Comparison of ENCODE assay signal across 16 cellular contexts in genomic region chr7:8128457-8129322, GRCh38.
DNase-seq lines count a peak whose midpoint lies in the region; ATAC-seq and TF ChIP-seq lines count a peak whose summit lies in the region.
"Had no signal": no experiment of that assay in that cellular context is flagged by ENCODE, and none has a peak within 500 bp of the region (broad histone marks: within the 10 kb centered on the region; RNA-seq: fewer than 3 reads in every experiment).

No MANE protein-coding gene starts in this region.

- H4K20me1 ChIP-seq in MM.1S (ENCODE audit: insufficient read depth, low read length), result no peaks in the 10 kb centered on the region

- H3K9me2 ChIP-seq in MM.1S (replicated peaks; ENCODE audit: insufficient read depth, low read length), result no peaks in the 10 kb centered on the region

- peaks cover 94% of the 10 kb centered on the region for H3K4me1 Mint-ChIP-seq in activated T-cell treated with anti-CD3 and anti-CD28 coated beads, Interleukin-2, amount 50 U/mL, for 24 hours (ENCODE audit: low read depth)
- peaks cover 80% of the 10 kb centered on the region for H3K4me1 Mint-ChIP-seq in activated naive CD8-positive, alpha-beta T cell treated with anti-CD3 and anti-CD28 coated beads for 36 hours
- peaks cover 90% of the 10 kb centered on the region for H3K4me1 Mint-ChIP-seq in stimulated activated effector memory CD8-positive, alpha-beta T cell treated with anti-CD3 and anti-CD28 coated beads, Interleukin-12 subunit alpha, Interleukin-12 subunit beta, amount 100 ng/mL, for 72 hours

- no peak for TF ChIP-seq CTCF in MM.1S (IDR thresholded peaks at IDR 0.05; ENCODE audit: low read length)

- no peak for DNase-seq in activated T-cell treated with anti-CD3 and anti-CD28 coated beads, Interleukin-2, amount 50 U/mL, for 24 hours
- no peak for DNase-seq in activated T-cell treated with anti-CD3 and anti-CD28 coated beads, Interleukin-2, amount 50 U/mL, for 1 hour
- DNase-seq in MM.1S (no peak), NCI-H510A treated with DMSO at 0.1 percent for 48 hours (lab: John Stamatoyannopoulos, UW) (no peak), NCI-H1694 treated with DMSO at 0.1 percent for 48 hours (lab: John Stamatoyannopoulos, UW) (no peak)
- no peak for DNase-seq in activated naive CD8-positive, alpha-beta T cell treated with anti-CD3 and anti-CD28 coated beads for 36 hours
- no peak for DNase-seq in stimulated activated effector memory CD8-positive, alpha-beta T cell treated with anti-CD3 and anti-CD28 coated beads, Interleukin-12 subunit alpha, Interleukin-12 subunit beta, amount 100 ng/mL, for 72 hours (ENCODE audit: low spot score in 2 of 2)
- DNase-seq: activated naive CD8-positive, alpha-beta T cell treated with anti-CD3 and anti-CD28 coated beads, Interleukin-2, amount 10 ng/mL, durations not matched to agents 7 days and 5 days; COR-L47; effector CD4-positive, alpha-beta T cell; islet precursor cell; NCI-H2029; NCI-H510A had no signal

- H3K9me3 ChIP-seq in MM.1S (replicated peaks; ENCODE audit: insufficient read depth, low read length), result no peaks in the 10 kb centered on the region

- no peaks in the 10 kb centered on the region for H3K27me3 Mint-ChIP-seq in activated T-cell treated with anti-CD3 and anti-CD28 coated beads, Interleukin-2, amount 50 U/mL, for 24 hours
- H3K27me3 Mint-ChIP-seq in activated naive CD8-positive, alpha-beta T cell treated with anti-CD3 and anti-CD28 coated beads for 36 hours, result no peaks in the 10 kb centered on the region
- H3K27me3 Mint-ChIP-seq: activated naive CD8-positive, alpha-beta T cell treated with anti-CD3 and anti-CD28 coated beads, Interleukin-2, amount 10 ng/mL, durations not matched to agents 7 days and 5 days had no signal

- ATAC-seq in stimulated activated effector memory CD8-positive, alpha-beta T cell treated with anti-CD3 and anti-CD28 coated beads, Interleukin-12 subunit alpha, Interleukin-12 subunit beta, amount 100 ng/mL, for 72 hours, result no peak
- ATAC-seq in GM21423 (IDR thresholded peaks at IDR 0.05; ENCODE audit: unreplicated experiment), result no peak
- ATAC-seq: HCT116 had no signal

- peaks cover 26% of the 10 kb centered on the region for H3F3A ChIP-seq in MM.1S (ENCODE audit: insufficient read depth, low read length)

- H3K4me3 Mint-ChIP-seq in activated T-cell treated with anti-CD3 and anti-CD28 coated beads, Interleukin-2, amount 50 U/mL, for 24 hours, result no peak overlapping the region
- H3K4me3 Mint-ChIP-seq in activated naive CD8-positive, alpha-beta T cell treated with anti-CD3 and anti-CD28 coated beads for 36 hours, result no peak overlapping the region
- peak overlapping the region; percentile 66 for H3K4me3 Mint-ChIP-seq in stimulated activated effector memory CD8-positive, alpha-beta T cell treated with anti-CD3 and anti-CD28 coated beads, Interleukin-12 subunit alpha, Interleukin-12 subunit beta, amount 100 ng/mL, for 72 hours
- H3K4me3 Mint-ChIP-seq: activated naive CD8-positive, alpha-beta T cell treated with anti-CD3 and anti-CD28 coated beads, Interleukin-2, amount 10 ng/mL, durations not matched to agents 7 days and 5 days had no signal

- peaks cover 55% of the 10 kb centered on the region for H3K4me1 ChIP-seq in MM.1S (ENCODE audit: low read length)

- H3K27ac ChIP-seq in MM.1S (ENCODE audit: low read length), result peak overlapping the region; percentile 9; the same call in 1 of the 2 replicates
- H3K27ac ChIP-seq: cardiac muscle cell had no signal

- H3K27me3 ChIP-seq in MM.1S (replicated peaks; ENCODE audit: insufficient read depth, low read length), result no peaks in the 10 kb centered on the region

- 0 out of 2 replicates have a peak overlapping the region, but pooled peaks have one; percentile 24 for H3K4me2 ChIP-seq in MM.1S (ENCODE audit: low read depth, low read length)

- H3K36me3 Mint-ChIP-seq in activated T-cell treated with anti-CD3 and anti-CD28 coated beads, Interleukin-2, amount 50 U/mL, for 24 hours (ENCODE audit: low read depth), result no peaks in the 10 kb centered on the region
- H3K36me3 Mint-ChIP-seq in activated naive CD8-positive, alpha-beta T cell treated with anti-CD3 and anti-CD28 coated beads for 36 hours, result no peaks in the 10 kb centered on the region
- H3K36me3 Mint-ChIP-seq in stimulated activated effector memory CD8-positive, alpha-beta T cell treated with anti-CD3 and anti-CD28 coated beads, Interleukin-12 subunit alpha, Interleukin-12 subunit beta, amount 100 ng/mL, for 72 hours, result peaks cover 13% of the 10 kb centered on the region

- no peak overlapping the region for H3K4me3 ChIP-seq in MM.1S (ENCODE audit: low read length)
- H3K4me3 ChIP-seq: cardiac muscle cell had no signal

- no peaks in the 10 kb centered on the region for H3K36me3 ChIP-seq in MM.1S (replicated peaks; ENCODE audit: insufficient read depth, low read length)
- H3K36me3 ChIP-seq: cardiac muscle cell had no signal

- H2AFZ ChIP-seq in MM.1S (ENCODE audit: low read length), result no peak overlapping the region

- H3K9ac ChIP-seq in MM.1S (ENCODE audit: low read length), result no peak overlapping the region

- peak overlapping the region; percentile 7 for H3K27ac Mint-ChIP-seq in activated T-cell treated with anti-CD3 and anti-CD28 coated beads, Interleukin-2, amount 50 U/mL, for 24 hours
- peak overlapping the region; percentile 76 for H3K27ac Mint-ChIP-seq in activated naive CD8-positive, alpha-beta T cell treated with anti-CD3 and anti-CD28 coated beads for 36 hours
- H3K27ac Mint-ChIP-seq in stimulated activated effector memory CD8-positive, alpha-beta T cell treated with anti-CD3 and anti-CD28 coated beads, Interleukin-12 subunit alpha, Interleukin-12 subunit beta, amount 100 ng/mL, for 72 hours, result peak overlapping the region; percentile 83
- H3K27ac Mint-ChIP-seq: activated naive CD8-positive, alpha-beta T cell treated with anti-CD3 and anti-CD28 coated beads, Interleukin-2, amount 10 ng/mL, durations not matched to agents 7 days and 5 days had no signal

- no peaks in the 10 kb centered on the region for H3K79me2 ChIP-seq in MM.1S (ENCODE audit: low read length)

- H3K9me3 Mint-ChIP-seq in activated T-cell treated with anti-CD3 and anti-CD28 coated beads, Interleukin-2, amount 50 U/mL, for 24 hours, result no peaks in the 10 kb centered on the region
- peaks cover 3% of the 10 kb centered on the region for H3K9me3 Mint-ChIP-seq in activated naive CD8-positive, alpha-beta T cell treated with anti-CD3 and anti-CD28 coated beads for 36 hours
- H3K9me3 Mint-ChIP-seq in stimulated activated effector memory CD8-positive, alpha-beta T cell treated with anti-CD3 and anti-CD28 coated beads, Interleukin-12 subunit alpha, Interleukin-12 subunit beta, amount 100 ng/mL, for 72 hours, result no peaks in the 10 kb centered on the region
- H3K9me3 Mint-ChIP-seq: activated naive CD8-positive, alpha-beta T cell treated with anti-CD3 and anti-CD28 coated beads, Interleukin-2, amount 10 ng/mL, durations not matched to agents 7 days and 5 days had no signal

Comparison
In these comparisons a context has a peak if more than half of its experiments do, and no peak if none do; other contexts are left out.
1. H3K27ac Mint-ChIP-seq: peak in every context shown above with its lines; median percentile 83 in stimulated activated effector memory CD8-positive, alpha-beta T cell treated with anti-CD3 and anti-CD28 coated beads, Interleukin-12 subunit alpha, Interleukin-12 subunit beta, amount 100 ng/mL, for 72 hours; 76 in activated naive CD8-positive, alpha-beta T cell treated with anti-CD3 and anti-CD28 coated beads for 36 hours; 7 in activated T-cell treated with anti-CD3 and anti-CD28 coated beads, Interleukin-2, amount 50 U/mL, for 24 hours.